ENCODE assay signal across 27 cellular contexts in genomic region chr14:90132821-90133570, GRCh38.
A peak's percentile ranks its signal among the peaks of the same experiment; 100 is the strongest.
DNase-seq lines count a peak whose midpoint lies in the region; ATAC-seq and TF ChIP-seq lines count a peak whose summit lies in the region.
"Had no signal": no experiment of that assay in that cellular context is flagged by ENCODE, and none has a peak within 500 bp of the region (broad histone marks: within the 10 kb centered on the region; RNA-seq: fewer than 3 reads in every experiment).

No MANE protein-coding gene starts in this region.

- in situ Hi-C loops in brain microvascular endothelial cell (cut with HindIII; ENCODE audit: low pct_ligation_motif_present, low sequenced_read_pairs) = no loop called here

- H3K36me3 Mint-ChIP-seq in progenitor cell of endocrine pancreas (ENCODE audit: insufficient read depth) = no peaks in the 10 kb centered on the region
- H3K36me3 Mint-ChIP-seq: activated naive CD8-positive, alpha-beta T cell treated with anti-CD3 and anti-CD28 coated beads for 36 hours; natural killer cell treated with Interleukin-12 subunit alpha and Interleukin-12 subunit beta and Interleukin-15 and Interleukin-18, amount 100 ng/mL, for 72 hours had no signal

- H3K36me3 ChIP-seq in brain microvascular endothelial cell (replicated peaks) = no peaks in the 10 kb centered on the region
- H3K36me3 ChIP-seq: ascending aorta, thoracic aorta, vagina had no signal

- no peak overlapping the region for H3K27ac ChIP-seq in brain microvascular endothelial cell
- H3K27ac ChIP-seq: 22Rv1, ascending aorta, thoracic aorta, vagina had no signal

- H3K9me3 Mint-ChIP-seq in progenitor cell of endocrine pancreas (ENCODE audit: low read depth) = no peaks in the 10 kb centered on the region
- H3K9me3 Mint-ChIP-seq: activated naive CD8-positive, alpha-beta T cell treated with anti-CD3 and anti-CD28 coated beads for 36 hours; CD14-positive monocyte; dendritic cell treated with granulocyte-macrophage colony-stimulating factor and Interleukin-4, amounts not matched to agents 40 ng/mL and 50 ng/mL, for 4 days; natural killer cell treated with Interleukin-12 subunit alpha and Interleukin-12 subunit beta and Interleukin-15 and Interleukin-18, amount 100 ng/mL, for 72 hours; T-helper 1 cell treated with Interleukin-12 subunit alpha and Interleukin-12 subunit beta and Interleukin-4 antibody, amounts not matched to agents 30 μg/mL and 1 μg/mL, for 36 hours had no signal

- no peak for ATAC-seq in HG03442 (IDR thresholded peaks at IDR 0.05; ENCODE audit: unreplicated experiment)
- ATAC-seq: activated CD4-positive, alpha-beta T cell treated with anti-CD3 and anti-CD28 coated beads for 36 hours; HCT116; natural killer cell treated with Interleukin-12 subunit alpha and Interleukin-12 subunit beta and Interleukin-15 and Interleukin-18, amount 100 ng/mL, for 72 hours; stimulated activated naive CD8-positive, alpha-beta T cell treated with anti-CD3 and anti-CD28 coated beads, Interleukin-15, Interleukin-2, amounts not matched to agents 100 U/mL and 50 U/mL, for 24 hours had no signal

- intact Hi-C loops in cardiac septum (cut with DNase I) = no loop called here

- H3K27ac Mint-ChIP-seq in progenitor cell of endocrine pancreas = peak overlapping the region; percentile 25
- H3K27ac Mint-ChIP-seq: activated CD4-positive, alpha-beta T cell treated with anti-CD3 and anti-CD28 coated beads for 36 hours; activated naive CD8-positive, alpha-beta T cell treated with anti-CD3 and anti-CD28 coated beads for 36 hours; CD14-positive monocyte; dendritic cell treated with granulocyte-macrophage colony-stimulating factor and Interleukin-4, amounts not matched to agents 40 ng/mL and 50 ng/mL, for 4 days; natural killer cell treated with Interleukin-12 subunit alpha and Interleukin-12 subunit beta and Interleukin-15 and Interleukin-18, amount 100 ng/mL, for 72 hours; T-helper 1 cell treated with Interleukin-12 subunit alpha and Interleukin-12 subunit beta and Interleukin-4 antibody, amounts not matched to agents 30 μg/mL and 1 μg/mL, for 36 hours had no signal

- H3K4me3 Mint-ChIP-seq in progenitor cell of endocrine pancreas (ENCODE audit: low read depth) = no peak overlapping the region
- H3K4me3 Mint-ChIP-seq: activated CD4-positive, alpha-beta T cell treated with anti-CD3 and anti-CD28 coated beads for 36 hours; activated naive CD8-positive, alpha-beta T cell treated with anti-CD3 and anti-CD28 coated beads for 36 hours; CD14-positive monocyte; dendritic cell treated with granulocyte-macrophage colony-stimulating factor and Interleukin-4, amounts not matched to agents 40 ng/mL and 50 ng/mL, for 4 days; natural killer cell treated with Interleukin-12 subunit alpha and Interleukin-12 subunit beta and Interleukin-15 and Interleukin-18, amount 100 ng/mL, for 72 hours; T-helper 1 cell treated with Interleukin-12 subunit alpha and Interleukin-12 subunit beta and Interleukin-4 antibody, amounts not matched to agents 30 μg/mL and 1 μg/mL, for 36 hours had no signal

- TF ChIP-seq CTCF in brain microvascular endothelial cell (IDR thresholded peaks at IDR 0.05; ENCODE audit: low read depth, low read length, missing control alignments) (no peak), progenitor cell of endocrine pancreas (IDR thresholded peaks at IDR 0.05; ENCODE audit: unreplicated experiment) (no peak)

- no peaks in the 10 kb centered on the region for H3K27me3 ChIP-seq in brain microvascular endothelial cell (replicated peaks)
- H3K27me3 ChIP-seq: ascending aorta, vagina had no signal

- peaks cover 11% of the 10 kb centered on the region for H3K4me1 Mint-ChIP-seq in progenitor cell of endocrine pancreas (ENCODE audit: low read depth)
- H3K4me1 Mint-ChIP-seq: activated CD4-positive, alpha-beta T cell treated with anti-CD3 and anti-CD28 coated beads for 36 hours; activated naive CD8-positive, alpha-beta T cell treated with anti-CD3 and anti-CD28 coated beads for 36 hours had no signal

- no peaks in the 10 kb centered on the region for H3K27me3 Mint-ChIP-seq in progenitor cell of endocrine pancreas

- DNase-seq in NCI-H82 (lab: John Stamatoyannopoulos, UW) (peak; percentile 30), NCI-H82 treated with DMSO at 0.1 percent for 48 hours (lab: John Stamatoyannopoulos, UW; ENCODE audit: unreplicated experiment) (no peak), NOMO-1 treated with dmso at 0.1 percent for 144 hours (lab: John Stamatoyannopoulos, UW; ENCODE audit: unreplicated experiment) (peak; percentile 60), brain microvascular endothelial cell (peak; percentile 53), progenitor cell of endocrine pancreas (ENCODE audit: low spot score, unreplicated experiment) (no peak), cardiac septum (ENCODE audit: low spot score) (no peak), mesenteric fat pad (ENCODE audit: low spot score) (no peak)
- DNase-seq: activated CD4-positive, alpha-beta T cell treated with anti-CD3 and anti-CD28 coated beads for 36 hours; activated naive CD8-positive, alpha-beta T cell treated with anti-CD3 and anti-CD28 coated beads for 36 hours; activated T-cell treated with anti-CD3 and anti-CD28 coated beads for 4 hours; central memory CD4-positive, alpha-beta T cell; islet precursor cell; Karpas-422; NCI-H1105; NCI-H187 treated with DMSO at 0.1 percent for 48 hours; SHP77 treated with DMSO at 0.1 percent for 48 hours; stimulated activated naive CD8-positive, alpha-beta T cell treated with anti-CD3 and anti-CD28 coated beads, Interleukin-15, Interleukin-2, amounts not matched to agents 100 U/mL and 50 U/mL, for 24 hours had no signal

- H3K4me3 ChIP-seq in brain microvascular endothelial cell (ENCODE audit: low read depth, low read length) = no peak overlapping the region
- H3K4me3 ChIP-seq: ascending aorta, thoracic aorta, vagina had no signal

Comparison
In these comparisons a context has a peak if more than half of its experiments do, and no peak if none do; other contexts are left out.
1. DNase-seq: peak in NCI-H82 (single experiment), NOMO-1 treated with dmso at 0.1 percent for 144 hours (single experiment) and brain microvascular endothelial cell (single experiment); none in NCI-H82 treated with DMSO at 0.1 percent for 48 hours (single experiment), progenitor cell of endocrine pancreas (single experiment), cardiac septum (single experiment) and mesenteric fat pad (single experiment).